ENCODE assay signal across 15 cellular contexts in genomic region chr3:65539620-65540019, GRCh38.
"Had no signal": no experiment of that assay in that cellular context is flagged by ENCODE, and none has a peak within 500 bp of the region (broad histone marks: within the 10 kb centered on the region; RNA-seq: fewer than 3 reads in every experiment).

No MANE protein-coding gene starts in this region.

- H3K4me3 ChIP-seq: psoas muscle had no signal

- DNase-seq: activated CD4-positive, alpha-beta T cell treated with anti-CD3 and anti-CD28 coated beads, Interleukin-2, amount 50 U/mL, for 48 hours; activated CD4-positive, CD25-positive, alpha-beta regulatory T cell treated with anti-CD3 and anti-CD28 coated beads, Interleukin-2, amount 50 U/mL, for 72 hours; activated CD8-positive, alpha-beta memory T cell treated with anti-CD3 and anti-CD28 coated beads, Interleukin-2, amount 10 ng/mL, durations not matched to agents 7 days and 5 days; activated effector memory CD4-positive, alpha-beta T cell treated with Interleukin-2 at 50 U/mL for 16 hours; activated T-cell treated with anti-CD3 and anti-CD28 coated beads, Interleukin-2, amount 50 U/mL, for 24 hours; brain microvascular endothelial cell; left colon; mammary epithelial cell; nephron progenitor cell; psoas muscle; stimulated activated CD4-positive, alpha-beta T cell treated with anti-CD3 and anti-CD28 coated beads, Interleukin-2, amount 100 ng/mL, for 24 hours; stimulated activated naive CD4-positive, alpha-beta T cell; trophoblast cell had no signal

- H3K9me3 Mint-ChIP-seq: dendritic cell treated with granulocyte-macrophage colony-stimulating factor and Interleukin-4, amounts not matched to agents 40 ng/mL and 50 ng/mL, for 4 days had no signal

- H3K27ac ChIP-seq: brain microvascular endothelial cell, psoas muscle had no signal

- H3K27me3 Mint-ChIP-seq: activated CD8-positive, alpha-beta memory T cell treated with anti-CD3 and anti-CD28 coated beads, Interleukin-2, amount 10 ng/mL, durations not matched to agents 7 days and 5 days; activated T-cell treated with anti-CD3 and anti-CD28 coated beads, Interleukin-2, amount 50 U/mL, for 24 hours; dendritic cell treated with granulocyte-macrophage colony-stimulating factor and Interleukin-4, amounts not matched to agents 40 ng/mL and 50 ng/mL, for 4 days had no signal

- H3K9me3 ChIP-seq: psoas muscle had no signal

- H3K27me3 ChIP-seq: brain microvascular endothelial cell had no signal

- H3K4me3 Mint-ChIP-seq: activated CD8-positive, alpha-beta memory T cell treated with anti-CD3 and anti-CD28 coated beads, Interleukin-2, amount 10 ng/mL, durations not matched to agents 7 days and 5 days; activated T-cell treated with anti-CD3 and anti-CD28 coated beads, Interleukin-2, amount 50 U/mL, for 24 hours; dendritic cell treated with granulocyte-macrophage colony-stimulating factor and Interleukin-4, amounts not matched to agents 40 ng/mL and 50 ng/mL, for 4 days; nephron progenitor cell had no signal

- H3K4me1 Mint-ChIP-seq: activated CD8-positive, alpha-beta memory T cell treated with anti-CD3 and anti-CD28 coated beads, Interleukin-2, amount 10 ng/mL, durations not matched to agents 7 days and 5 days had no signal

- H3K36me3 ChIP-seq: brain microvascular endothelial cell had no signal

- H3K27ac Mint-ChIP-seq: activated CD8-positive, alpha-beta memory T cell treated with anti-CD3 and anti-CD28 coated beads, Interleukin-2, amount 10 ng/mL, durations not matched to agents 7 days and 5 days; activated naive CD4-positive, alpha-beta T cell treated with anti-CD3 and anti-CD28 coated beads, Interleukin-2, amount 50 U/mL, for 72 hours; activated T-cell treated with anti-CD3 and anti-CD28 coated beads, Interleukin-2, amount 50 U/mL, for 24 hours; dendritic cell treated with granulocyte-macrophage colony-stimulating factor and Interleukin-4, amounts not matched to agents 40 ng/mL and 50 ng/mL, for 4 days; nephron progenitor cell had no signal

- H3K36me3 Mint-ChIP-seq: activated CD8-positive, alpha-beta memory T cell treated with anti-CD3 and anti-CD28 coated beads, Interleukin-2, amount 10 ng/mL, durations not matched to agents 7 days and 5 days; activated naive CD4-positive, alpha-beta T cell treated with anti-CD3 and anti-CD28 coated beads, Interleukin-2, amount 50 U/mL, for 72 hours had no signal
